ENCODE assay signal across 24 cellular contexts in the genomic region with DNA sequence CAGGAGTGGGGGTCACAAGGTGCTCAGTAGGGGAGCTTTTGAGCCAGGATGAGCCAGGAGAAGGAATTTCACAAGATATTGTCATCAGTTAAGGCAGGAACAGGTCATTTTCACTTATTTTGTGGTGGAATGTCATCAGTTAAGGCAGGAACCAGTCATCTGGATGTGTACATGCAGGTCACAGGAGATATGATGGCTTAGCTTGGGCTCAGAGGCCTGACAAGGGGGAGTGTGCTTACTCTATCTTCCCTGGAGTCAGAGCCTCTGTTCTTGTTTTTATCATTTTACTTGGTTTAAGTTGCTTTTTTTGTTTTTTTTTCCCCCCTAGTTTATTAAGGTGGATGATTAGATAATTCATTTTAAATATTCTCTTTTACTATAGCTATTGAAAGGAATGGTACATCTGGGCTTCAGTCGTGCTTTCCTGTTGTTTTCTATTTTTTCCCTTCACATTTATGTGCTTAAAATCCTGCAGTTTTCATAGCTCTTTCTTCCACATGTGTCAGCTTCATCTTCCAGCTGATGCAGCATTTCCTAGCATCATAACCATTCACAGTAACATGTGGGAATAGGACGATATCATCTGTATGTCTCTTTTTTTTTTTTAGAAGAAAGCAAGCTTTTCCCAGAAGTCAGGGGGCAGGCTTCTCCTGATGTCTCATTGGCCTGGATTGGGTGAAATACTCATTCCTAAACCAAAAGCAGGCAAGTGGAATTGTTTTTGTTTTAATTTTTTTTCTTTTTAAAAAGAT. TPM values are rescaled to one million over a fixed set of nuclear protein-coding genes. Genes with fewer than 3 reads are reported as not detected.
DNase-seq lines count a peak whose midpoint lies in the region; ATAC-seq, FAIRE-seq and TF ChIP-seq lines count a peak whose summit lies in the region.
"Had no signal": no experiment of that assay in that cellular context is flagged by ENCODE, and none has a peak within 500 bp of the region (broad histone marks: within the 10 kb centered on the region; RNA-seq: fewer than 3 reads in every experiment).

No MANE protein-coding gene starts in this region.

- no peak overlapping the region for H3K9ac ChIP-seq in HepG2 (ENCODE audit: insufficient read depth, low read depth, low read length)
- H3K9ac ChIP-seq in parathyroid adenoma = no peak overlapping the region
- H3K9ac ChIP-seq: BLaER1 treated with 17β-estradiol and CSF1 and Interleukin-3, amounts not matched to agents 10 nM and 100 nM had no signal

- no peak for TF ChIP-seq POLR2A in HepG2 (IDR thresholded peaks at IDR 0.05; ENCODE audit: insufficient read depth in 1 of 2, low read depth in 2 of 2, low read length in 2 of 2)
- TF ChIP-seq POLR2A in right lobe of liver (IDR thresholded peaks at IDR 0.05) = no peak
- no peak for TF ChIP-seq POLR2A in esophagus muscularis mucosa (IDR thresholded peaks at IDR 0.05; ENCODE audit: low read depth)

- no peaks in the 10 kb centered on the region for H3K36me3 ChIP-seq in HepG2 (replicated peaks in 1 of 2; ENCODE audit: control insufficient read depth in 1 of 2, insufficient read depth in 2 of 2, low read length in 2 of 2)
- no peaks in the 10 kb centered on the region for H3K36me3 ChIP-seq in right lobe of liver
- no peaks in the 10 kb centered on the region for H3K36me3 ChIP-seq in esophagus muscularis mucosa
- no peaks in the 10 kb centered on the region for H3K36me3 ChIP-seq in parathyroid adenoma (ENCODE audit: control insufficient read depth, insufficient read depth, low read length)
- H3K36me3 ChIP-seq: BE2C; BLaER1 treated with 17β-estradiol and CSF1 and Interleukin-3, amounts not matched to agents 10 nM and 100 nM had no signal

- FAIRE-seq in HepG2 (lab: Jason Lieb, UNC) = no peak
- FAIRE-seq: A204.1, D721Med, GM12878 had no signal

- H3K4me1 ChIP-seq in HepG2 (ENCODE audit: insufficient read depth, low read length) (peaks cover 35% of the 10 kb centered on the region), right lobe of liver (no peaks in the 10 kb centered on the region), esophagus muscularis mucosa (no peaks in the 10 kb centered on the region), parathyroid adenoma (no peaks in the 10 kb centered on the region)
- H3K4me1 ChIP-seq: BE2C; BLaER1 treated with 17β-estradiol and CSF1 and Interleukin-3, amounts not matched to agents 10 nM and 100 nM had no signal

- TF ChIP-seq CTCF in HepG2 (CRISPR knock-in tag; IDR thresholded peaks at IDR 0.05) (no peak), right lobe of liver (IDR thresholded peaks at IDR 0.05) (no peak), esophagus muscularis mucosa (IDR thresholded peaks at IDR 0.05) (no peak), parathyroid adenoma (IDR thresholded peaks at IDR 0.05) (no peak)

- H2AFZ ChIP-seq in HepG2 (ENCODE audit: low read length) (no peak overlapping the region), parathyroid adenoma (peak overlapping the region; percentile 43)
- H2AFZ ChIP-seq: GM23338 had no signal

- H3K27me3 ChIP-seq in HepG2 (ENCODE audit: control insufficient read depth in 1 of 2, insufficient read depth in 2 of 2, low read length in 2 of 2) = no peaks in the 10 kb centered on the region
- no peaks in the 10 kb centered on the region for H3K27me3 ChIP-seq in right lobe of liver
- H3K27me3 ChIP-seq in esophagus muscularis mucosa = no peaks in the 10 kb centered on the region
- H3K27me3 ChIP-seq in parathyroid adenoma (ENCODE audit: control insufficient read depth, insufficient read depth, low read length) = no peaks in the 10 kb centered on the region
- H3K27me3 ChIP-seq: BE2C; BLaER1 treated with 17β-estradiol and CSF1 and Interleukin-3, amounts not matched to agents 10 nM and 100 nM had no signal

- H3K27ac Mint-ChIP-seq in T-helper 2 cell treated with Interferon-gamma antibody and Interleukin-4, amounts not matched to agents 5 μg/mL and 100 μg/mL, for 36 hours = no peak overlapping the region
- H3K27ac Mint-ChIP-seq: CD14-positive monocyte; CD4-positive, alpha-beta T cell; CD8-positive, alpha-beta memory T cell; GM23338; H9 had no signal

- H3K4me3 Mint-ChIP-seq in T-helper 2 cell treated with Interferon-gamma antibody and Interleukin-4, amounts not matched to agents 5 μg/mL and 100 μg/mL, for 36 hours = no peak overlapping the region
- H3K4me3 Mint-ChIP-seq: CD14-positive monocyte; CD4-positive, alpha-beta T cell; CD8-positive, alpha-beta memory T cell; GM23338; H9 had no signal

- H3K4me3 ChIP-seq in HepG2 (replicated peaks in 1 of 3; ENCODE audit: insufficient read depth in 1 of 3, low read depth in 2 of 3, low read length in 3 of 3) (no peak overlapping the region), right lobe of liver (no peak overlapping the region), esophagus muscularis mucosa (no peak overlapping the region), parathyroid adenoma (ENCODE audit: low read depth, low read length) (no peak overlapping the region)
- H3K4me3 ChIP-seq: BLaER1 treated with 17β-estradiol and CSF1 and Interleukin-3, amounts not matched to agents 10 nM and 100 nM; GM12878; GM23338 had no signal

- WGBS in HepG2 (ENCODE audit: low lambda C conversion rate) = 26% methylated on average over 2 of the region's 2 CpGs
- 70% methylated on average over 2 of the region's 2 CpGs for WGBS in right lobe of liver (ENCODE audit: insufficient coverage, low coverage, low lambda C conversion rate, missing lambda C conversion rate)
- whole genome bisulfite sequencing in esophagus muscularis mucosa = 65% methylated on average over 2 of the region's 2 CpGs

- intact Hi-C loops in HepG2 (cut with micrococcal nuclease; ENCODE audit: unreplicated experiment) (no loop called here), right lobe of liver (cut with DNase I) (no loop called here), esophagus muscularis mucosa (cut with DNase I) (no loop called here)

- no peaks in the 10 kb centered on the region for H3K4me1 Mint-ChIP-seq in T-helper 2 cell treated with Interferon-gamma antibody and Interleukin-4, amounts not matched to agents 5 μg/mL and 100 μg/mL, for 36 hours (ENCODE audit: low read depth)
- H3K4me1 Mint-ChIP-seq: CD14-positive monocyte; CD8-positive, alpha-beta memory T cell had no signal

- DNase-seq in HepG2 (ENCODE audit: low spot score) (no peak), right lobe of liver (no peak), esophagus muscularis mucosa (ENCODE audit: extremely low spot score) (peak; percentile 26), RPMI8226 (no peak)
- no peak for DNase-seq in T-helper 2 cell treated with Interferon-gamma antibody and Interleukin-4, amounts not matched to agents 5 μg/mL and 100 μg/mL, for 36 hours (ENCODE audit: low spot score)
- DNase-seq: ACHN; AML-193; BE2C; CD4-positive, alpha-beta T cell; CD8-positive, alpha-beta memory T cell; DMS 273 treated with DMSO at 0.1 percent for 48 hours; DMS79; EL; GDM1; H9 had no signal

- TF ChIP-seq EP300 in HepG2 (IDR thresholded peaks at IDR 0.05; ENCODE audit: low read depth in 2 of 2, low read length in 2 of 2) (no peak), HepG2 (CRISPR knock-in tag; IDR thresholded peaks at IDR 0.05; ENCODE audit: borderline replicate concordance) (no peak), esophagus muscularis mucosa (IDR thresholded peaks at IDR 0.05) (no peak)

- no peak overlapping the region for H3K27ac ChIP-seq in HepG2 (ENCODE audit: extremely low read length, insufficient read depth, low read length)
- no peak overlapping the region for H3K27ac ChIP-seq in right lobe of liver
- H3K27ac ChIP-seq in esophagus muscularis mucosa (replicated peaks in 1 of 4) = no peak overlapping the region
- H3K27ac ChIP-seq in parathyroid adenoma = no peak overlapping the region
- H3K27ac ChIP-seq: 22Rv1; BLaER1 treated with 17β-estradiol and CSF1 and Interleukin-3, amounts not matched to agents 10 nM and 100 nM had no signal

- H3K27me3 Mint-ChIP-seq in T-helper 2 cell treated with Interferon-gamma antibody and Interleukin-4, amounts not matched to agents 5 μg/mL and 100 μg/mL, for 36 hours (ENCODE audit: low read depth) = peaks cover 9% of the 10 kb centered on the region
- H3K27me3 Mint-ChIP-seq: CD4-positive, alpha-beta T cell had no signal

- no TSS peak for BruUV-seq in HepG2 (replicated peaks; lab: Mats Ljungman, UMichigan)

- H3K9me3 Mint-ChIP-seq in T-helper 2 cell treated with Interferon-gamma antibody and Interleukin-4, amounts not matched to agents 5 μg/mL and 100 μg/mL, for 36 hours = no peaks in the 10 kb centered on the region
- H3K9me3 Mint-ChIP-seq: CD4-positive, alpha-beta T cell; CD8-positive, alpha-beta memory T cell had no signal

- POLR2A ChIA-PET in HepG2 (lab: Yijun Ruan, JAX) = interaction anchor here (1.7 kb wide), 1 partner anchor 121 kb away, joined by 6 read pairs; the partner anchor contains the start of gene ZNF397

- ATAC-seq in HepG2 (no peak), right lobe of liver (no peak)
- ATAC-seq: GM12878, GM23338, HCT116 had no signal

- H3K4me2 ChIP-seq in HepG2 (ENCODE audit: low read depth, low read length) = no peak overlapping the region
- H3K4me2 ChIP-seq in parathyroid adenoma (ENCODE audit: low read length) = no peak overlapping the region
- H3K4me2 ChIP-seq: BLaER1 treated with 17β-estradiol and CSF1 and Interleukin-3, amounts not matched to agents 10 nM and 100 nM; GM23338 had no signal

- CTCF ChIA-PET in HepG2 (lab: Yijun Ruan, JAX; ENCODE audit: low intra/inter-chr PET ratio, low total read pairs) = no interaction called here

- H3K36me3 Mint-ChIP-seq in T-helper 2 cell treated with Interferon-gamma antibody and Interleukin-4, amounts not matched to agents 5 μg/mL and 100 μg/mL, for 36 hours (ENCODE audit: low read depth) = no peaks in the 10 kb centered on the region
- H3K36me3 Mint-ChIP-seq: CD14-positive monocyte; CD8-positive, alpha-beta memory T cell had no signal

- in situ Hi-C loops in HepG2 (cut with HindIII; ENCODE audit: extremely low pct_ligation_motif_present, low pct_unique_long_range_greater_than_20kb) = no loop called here

- no peaks in the 10 kb centered on the region for H4K20me1 ChIP-seq in HepG2 (ENCODE audit: insufficient read depth, low read length)
- H4K20me1 ChIP-seq: BLaER1 treated with 17β-estradiol and CSF1 and Interleukin-3, amounts not matched to agents 10 nM and 100 nM had no signal

- H3K79me2 ChIP-seq in HepG2 (ENCODE audit: insufficient read depth, low read length) (no peaks in the 10 kb centered on the region), parathyroid adenoma (no peaks in the 10 kb centered on the region)

- no peak for TF ChIP-seq RAD21 in HepG2 (CRISPR knock-in tag; IDR thresholded peaks at IDR 0.05)

- H3K9me3 ChIP-seq in HepG2 (ENCODE audit: low read length) (no peaks in the 10 kb centered on the region), right lobe of liver (no peaks in the 10 kb centered on the region), esophagus muscularis mucosa (no peaks in the 10 kb centered on the region), parathyroid adenoma (ENCODE audit: control insufficient read depth, low read length) (no peaks in the 10 kb centered on the region)
- H3K9me3 ChIP-seq: BE2C; BLaER1 treated with 17β-estradiol and CSF1 and Interleukin-3, amounts not matched to agents 10 nM and 100 nM had no signal

RNA-seq across cellular contexts. Expression of gene ZNF396, which starts 15.4 kb away (rescaled TPM):
- total RNA-seq in HepG2 (2016; rRNA removed; fragmentation: Illumina TruSeq; extraction: Trizol) = 0.75 and 1.6 TPM in 2 replicates
- total RNA-seq in HepG2 (2016; cell fraction: cytosol; rRNA removed; fragmentation: Illumina TruSeq; extraction: Trizol; ENCODE audit: low read depth) = 0.18 and 0.40 TPM in 2 replicates
- 1.2 TPM in 2 replicates for total RNA-seq in HepG2 (2016; cell fraction: insoluble cytoplasmic fraction; rRNA removed; fragmentation: Illumina TruSeq; extraction: Trizol)
- 0.69 and 0.93 TPM in 2 replicates for total RNA-seq in HepG2 (2016; cell fraction: membrane; rRNA removed; fragmentation: Illumina TruSeq; extraction: Trizol)
- total RNA-seq in HepG2 (2016; cell fraction: nucleus; rRNA removed; fragmentation: Illumina TruSeq; extraction: Trizol) = 0.78 and 1.1 TPM in 2 replicates
- polyA plus RNA-seq in HepG2 (2011; rRNA removed) = 0.25 and 0.47 TPM in 2 replicates
- 0.17 and 0.27 TPM in 2 replicates for polyA plus RNA-seq in HepG2 (2011; cell fraction: cytosol; rRNA removed)
- polyA plus RNA-seq in HepG2 (2011; cell fraction: nucleus; rRNA removed) = 0.31 and 0.80 TPM in 2 replicates
- 0.39 and 0.67 TPM in 2 replicates for polyA plus RNA-seq in HepG2 (2012)
- polyA plus RNA-seq in HepG2 (2016; cell fraction: cytosol; fragmentation: Illumina TruSeq; extraction: Trizol; ENCODE audit: low read depth) = 0.05 and 0.12 TPM in 2 replicates
- 1.0 and 1.3 TPM in 2 replicates for polyA plus RNA-seq in HepG2 (2016; cell fraction: insoluble cytoplasmic fraction; fragmentation: Illumina TruSeq; extraction: Trizol; ENCODE audit: low read depth)
- polyA plus RNA-seq in HepG2 (2016; cell fraction: membrane; fragmentation: Illumina TruSeq; extraction: Trizol; ENCODE audit: low read depth) = 0.16 and 0.18 TPM in 2 replicates
- 1.2 and 2.7 TPM in 2 replicates for polyA plus RNA-seq in HepG2 (2016; cell fraction: nucleus; fragmentation: Illumina TruSeq; extraction: Trizol; ENCODE audit: insufficient read depth, low read depth)
- polyA minus RNA-seq in HepG2 (2011; rRNA and poly(A)+ RNA removed; ENCODE audit: low replicate concordance) = 0.54 TPM in 1 of 2 replicates, not detected in the other
- polyA minus RNA-seq in HepG2 (2011; cell fraction: cytosol; rRNA and poly(A)+ RNA removed) = 0.20 TPM in 1 of 2 replicates, not detected in the other
- polyA minus RNA-seq in HepG2 (2011; cell fraction: nucleus; rRNA and poly(A)+ RNA removed) = 1.0 and 1.7 TPM in 2 replicates
- 1 to 10 TPM in 4 of 6 experiments, under 1 TPM in 2; 0.62 to 1.9 (median 1.5) TPM for total RNA-seq in right lobe of liver
- total RNA-seq in esophagus muscularis mucosa = 1 to 10 TPM in 3 of 4 donors, under 1 TPM in 1; 0.99 to 2.5 (median 1.4) TPM

RNA-seq across cellular contexts. Expression of gene ZNF24, which starts 17.5 kb away (rescaled TPM):
- total RNA-seq in HepG2 (2016; rRNA removed; fragmentation: Illumina TruSeq; extraction: Trizol) (41.1 and 79.4 TPM in 2 replicates), right lobe of liver (10 to 100 TPM; 17.7 to 31.5 (median 25.5) TPM), esophagus muscularis mucosa (10 to 100 TPM; 31.2 to 41.1 (median 39.3) TPM)
- total RNA-seq in HepG2 (2016; cell fraction: cytosol; rRNA removed; fragmentation: Illumina TruSeq; extraction: Trizol; ENCODE audit: low read depth) = 3.0 and 3.5 TPM in 2 replicates
- 42.2 and 74.3 TPM in 2 replicates for total RNA-seq in HepG2 (2016; cell fraction: insoluble cytoplasmic fraction; rRNA removed; fragmentation: Illumina TruSeq; extraction: Trizol)
- 14.5 and 17.5 TPM in 2 replicates for total RNA-seq in HepG2 (2016; cell fraction: membrane; rRNA removed; fragmentation: Illumina TruSeq; extraction: Trizol)
- 38.9 and 40.1 TPM in 2 replicates for total RNA-seq in HepG2 (2016; cell fraction: nucleus; rRNA removed; fragmentation: Illumina TruSeq; extraction: Trizol)
- polyA plus RNA-seq in HepG2 (2011; rRNA removed) = 15.3 and 19.5 TPM in 2 replicates
- polyA plus RNA-seq in HepG2 (2011; cell fraction: cytosol; rRNA removed) = 6.8 and 11.2 TPM in 2 replicates
- polyA plus RNA-seq in HepG2 (2011; cell fraction: nucleus; rRNA removed) = 16.1 and 19.5 TPM in 2 replicates
- polyA plus RNA-seq in HepG2 (2012) = 20.6 and 22.9 TPM in 2 replicates
- polyA plus RNA-seq in HepG2 (2016; cell fraction: cytosol; fragmentation: Illumina TruSeq; extraction: Trizol; ENCODE audit: low read depth) = 1.2 and 1.3 TPM in 2 replicates
- polyA plus RNA-seq in HepG2 (2016; cell fraction: insoluble cytoplasmic fraction; fragmentation: Illumina TruSeq; extraction: Trizol; ENCODE audit: low read depth) = 47.3 and 52.5 TPM in 2 replicates
- 4.5 and 5.5 TPM in 2 replicates for polyA plus RNA-seq in HepG2 (2016; cell fraction: membrane; fragmentation: Illumina TruSeq; extraction: Trizol; ENCODE audit: low read depth)
- polyA plus RNA-seq in HepG2 (2016; cell fraction: nucleus; fragmentation: Illumina TruSeq; extraction: Trizol; ENCODE audit: insufficient read depth, low read depth) = 35.4 and 37.7 TPM in 2 replicates
- 21.1 and 37.0 TPM in 2 replicates for polyA minus RNA-seq in HepG2 (2011; rRNA and poly(A)+ RNA removed; ENCODE audit: low replicate concordance)
- polyA minus RNA-seq in HepG2 (2011; cell fraction: cytosol; rRNA and poly(A)+ RNA removed) = 18.9 and 21.4 TPM in 2 replicates
- 58.4 and 65.5 TPM in 2 replicates for polyA minus RNA-seq in HepG2 (2011; cell fraction: nucleus; rRNA and poly(A)+ RNA removed)
